Comparison of ENCODE assay signal across 20 cellular contexts in the genomic region with DNA sequence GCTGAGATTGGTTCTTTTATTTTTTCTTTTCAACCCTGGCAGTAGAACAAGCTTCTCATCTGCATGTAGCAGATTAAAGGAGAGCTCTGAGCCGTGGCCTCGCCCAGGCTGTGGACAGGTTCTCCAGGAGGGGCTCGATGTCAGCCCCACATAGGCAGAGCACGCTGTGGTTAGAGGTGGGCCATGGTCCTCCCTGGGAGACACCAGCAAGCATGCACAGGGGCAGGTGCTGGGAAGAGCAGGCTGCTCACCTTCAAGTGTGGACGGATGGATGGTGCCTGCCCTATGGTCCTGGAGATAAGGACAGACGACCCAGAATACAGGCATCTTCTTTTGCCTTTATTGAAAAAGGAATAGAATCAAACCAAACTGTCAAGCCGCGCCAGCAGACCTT.
"Had no signal": no experiment of that assay in that cellular context is flagged by ENCODE, and none has a peak within 500 bp of the region (broad histone marks: within the 10 kb centered on the region; RNA-seq: fewer than 3 reads in every experiment).

No MANE protein-coding gene starts in this region.

- H3K9me3 ChIP-seq: pancreas, prostate gland, suprapubic skin, thoracic aorta, tibial artery, uterus had no signal

- H3K36me3 ChIP-seq: pancreas, prostate gland, suprapubic skin, thoracic aorta, tibial artery, uterus had no signal

- H3K4me3 ChIP-seq: lung, pancreas, prostate gland, skin epidermis, suprapubic skin, thoracic aorta, tibial artery, uterus had no signal

- H3K4me1 ChIP-seq: pancreas, prostate gland, suprapubic skin, tibial artery, uterus had no signal

- ATAC-seq: left colon; naive thymus-derived CD4-positive, alpha-beta T cell; natural killer cell treated with Interleukin-12 subunit alpha and Interleukin-12 subunit beta and Interleukin-15 and Interleukin-18, amount 100 ng/mL, for 72 hours; sciatic nerve; stimulated activated effector memory CD8-positive, alpha-beta T cell treated with anti-CD3 and anti-CD28 coated beads, Interleukin-12 subunit alpha, Interleukin-12 subunit beta, amount 100 ng/mL, for 72 hours had no signal

- H3K27me3 ChIP-seq: pancreas, uterus had no signal

- H3K27ac ChIP-seq: pancreas, prostate gland, skin epidermis, suprapubic skin, thoracic aorta, tibial artery, uterus had no signal

- DNase-seq: glutamatergic neuron; hippocampal formation; left colon; mesendoderm; naive thymus-derived CD4-positive, alpha-beta T cell; retina; stimulated activated CD4-positive, alpha-beta T cell treated with anti-CD3 and anti-CD28 coated beads, Interleukin-4, amount 100 ng/mL, for 24 hours; stimulated activated naive CD4-positive, alpha-beta T cell; tibial artery; trophoblast cell had no signal
